3 cellular contexts compared by ENCODE assay signal in genomic region chr1:42722403-42722802, GRCh38. TPM values are rescaled to one million over a fixed set of nuclear protein-coding genes. Genes with fewer than 3 reads are reported as not detected.
"Had no signal": no experiment of that assay in that cellular context is flagged by ENCODE, and none has a peak within 500 bp of the region (broad histone marks: within the 10 kb centered on the region; RNA-seq: fewer than 3 reads in every experiment).

No MANE protein-coding gene starts in this region.

RNA-seq across cellular contexts. Expression of gene CLDN19, which starts 17.6 kb away (rescaled TPM):
- total RNA-seq: LHCN-M2, M059J, NCI-H460 had no signal
